ENCODE assay signal across 22 cellular contexts in the genomic region with DNA sequence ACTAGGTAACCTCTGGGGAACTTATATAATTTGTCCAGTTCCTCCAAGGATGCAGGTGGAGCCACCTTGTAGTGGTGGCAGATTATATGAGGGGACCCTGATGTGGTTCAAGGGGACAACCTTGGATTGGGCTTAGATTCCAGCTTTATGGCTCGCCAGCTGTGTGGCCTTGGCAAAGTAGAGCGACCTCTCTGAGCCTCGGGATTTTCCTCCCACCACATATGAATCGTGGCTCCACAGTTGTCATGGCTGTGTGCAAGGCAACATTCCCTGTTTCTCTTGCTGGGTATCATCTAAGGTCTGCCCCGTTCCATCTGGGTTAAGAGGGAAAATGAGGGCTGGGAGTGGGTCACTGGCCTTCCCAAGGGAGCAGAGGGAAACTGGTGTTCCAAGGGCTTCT.
DNase-seq lines count a peak whose midpoint lies in the region; ATAC-seq and TF ChIP-seq lines count a peak whose summit lies in the region.
"Had no signal": no experiment of that assay in that cellular context is flagged by ENCODE, and none has a peak within 500 bp of the region (broad histone marks: within the 10 kb centered on the region; RNA-seq: fewer than 3 reads in every experiment).

No MANE protein-coding gene starts in this region.

- ATAC-seq in natural killer cell, result no peak
- no peak for ATAC-seq in HG03135 (IDR thresholded peaks at IDR 0.05; ENCODE audit: unreplicated experiment)
- no peak for ATAC-seq in HG03108 (IDR thresholded peaks at IDR 0.05; ENCODE audit: unreplicated experiment)
- no peak for ATAC-seq in omental fat pad (ENCODE audit: low FRiP score)
- ATAC-seq: activated CD4-positive, alpha-beta T cell treated with anti-CD3 and anti-CD28 coated beads for 36 hours; left ventricle myocardium superior; PC-3; psoas muscle had no signal

- TF ChIP-seq CTCF in natural killer cell (IDR thresholded peaks at IDR 0.05), result no peak
- TF ChIP-seq CTCF in omental fat pad (IDR thresholded peaks at IDR 0.05), result no peak

- H3K36me3 ChIP-seq in CD4-positive, alpha-beta memory T cell (ENCODE audit: insufficient read depth, low read length), result no peaks in the 10 kb centered on the region
- H3K36me3 ChIP-seq: neural progenitor cell had no signal

- DNase-seq in T-helper 2 cell treated with Interferon-gamma antibody and Interleukin-4, amounts not matched to agents 5 μg/mL and 100 μg/mL, for 36 hours (ENCODE audit: low spot score), result no peak
- no peak for DNase-seq in T-helper 2 cell
- DNase-seq in CD4-positive, alpha-beta memory T cell, result no peak
- DNase-seq in activated naive CD8-positive, alpha-beta T cell treated with anti-CD3 and anti-CD28 coated beads for 36 hours, result no peak
- DNase-seq in natural killer cell, result no peak
- DNase-seq in omental fat pad (ENCODE audit: low spot score), result no peak
- DNase-seq: activated CD4-positive, alpha-beta T cell treated with anti-CD3 and anti-CD28 coated beads for 36 hours; activated CD8-positive, alpha-beta memory T cell treated with anti-CD3 and anti-CD28 coated beads, Interleukin-2, amount 50 U/mL, for 48 hours; central memory CD4-positive, alpha-beta T cell; DND-41; HFFc6; left ventricle myocardium superior; NCI-H1092; NCI-H2029; PC-3; SHP77; SW 1271 had no signal

- CTCF ChIA-PET in CD4-positive, alpha-beta memory T cell (lab: Charles Lee; ENCODE audit: partially characterized antibody), result interaction anchor here (6.3 kb wide), 1 partner anchor 14 kb away, joined by 51 read pairs; no protein-coding TSS in a partner anchor

- no peaks in the 10 kb centered on the region for H3K9me3 ChIP-seq in CD4-positive, alpha-beta memory T cell (ENCODE audit: control insufficient read depth in 1 of 2, low read length in 2 of 2)
- H3K9me3 ChIP-seq: psoas muscle had no signal

- H3K4me3 Mint-ChIP-seq in T-helper 2 cell treated with Interferon-gamma antibody and Interleukin-4, amounts not matched to agents 5 μg/mL and 100 μg/mL, for 36 hours, result no peak overlapping the region
- H3K4me3 Mint-ChIP-seq in CD4-positive, alpha-beta memory T cell, result peak overlapping the region in 1 of 8 donors; percentile 83
- no peak overlapping the region for H3K4me3 Mint-ChIP-seq in activated naive CD8-positive, alpha-beta T cell treated with anti-CD3 and anti-CD28 coated beads for 36 hours
- no peak overlapping the region for H3K4me3 Mint-ChIP-seq in natural killer cell
- H3K4me3 Mint-ChIP-seq: activated CD4-positive, alpha-beta T cell treated with anti-CD3 and anti-CD28 coated beads for 36 hours; HFFc6; neural progenitor cell had no signal

- no peaks in the 10 kb centered on the region for H3K27me3 ChIP-seq in CD4-positive, alpha-beta memory T cell (ENCODE audit: insufficient read depth, low read length)
- H3K27me3 ChIP-seq: neural progenitor cell had no signal

- peaks cover 62% of the 10 kb centered on the region for H3K4me1 Mint-ChIP-seq in T-helper 2 cell treated with Interferon-gamma antibody and Interleukin-4, amounts not matched to agents 5 μg/mL and 100 μg/mL, for 36 hours (ENCODE audit: low read depth)
- peaks cover 48 to 87% (median 65%) of the 10 kb centered on the region in 4 donors for H3K4me1 Mint-ChIP-seq in CD4-positive, alpha-beta memory T cell
- peaks cover 75% of the 10 kb centered on the region for H3K4me1 Mint-ChIP-seq in activated naive CD8-positive, alpha-beta T cell treated with anti-CD3 and anti-CD28 coated beads for 36 hours
- peaks cover 71 to 83% of the 10 kb centered on the region in 2 donors for H3K4me1 Mint-ChIP-seq in natural killer cell

- H3K27me3 Mint-ChIP-seq in T-helper 2 cell treated with Interferon-gamma antibody and Interleukin-4, amounts not matched to agents 5 μg/mL and 100 μg/mL, for 36 hours (ENCODE audit: low read depth), result no peaks in the 10 kb centered on the region
- no peaks in the 10 kb centered on the region for H3K27me3 Mint-ChIP-seq in CD4-positive, alpha-beta memory T cell
- H3K27me3 Mint-ChIP-seq in activated naive CD8-positive, alpha-beta T cell treated with anti-CD3 and anti-CD28 coated beads for 36 hours, result no peaks in the 10 kb centered on the region
- H3K27me3 Mint-ChIP-seq in natural killer cell (ENCODE audit: low read depth in 2 of 2), result no peaks in the 10 kb centered on the region
- H3K27me3 Mint-ChIP-seq: activated CD4-positive, alpha-beta T cell treated with anti-CD3 and anti-CD28 coated beads for 36 hours had no signal

- H3K4me1 ChIP-seq in CD4-positive, alpha-beta memory T cell (ENCODE audit: insufficient read depth, low read length), result peaks cover 87% of the 10 kb centered on the region

- H3K36me3 Mint-ChIP-seq in T-helper 2 cell treated with Interferon-gamma antibody and Interleukin-4, amounts not matched to agents 5 μg/mL and 100 μg/mL, for 36 hours (ENCODE audit: low read depth), result peaks cover 6% of the 10 kb centered on the region
- peaks cover 0 to 2% of the 10 kb centered on the region in 2 donors for H3K36me3 Mint-ChIP-seq in CD4-positive, alpha-beta memory T cell
- H3K36me3 Mint-ChIP-seq in activated naive CD8-positive, alpha-beta T cell treated with anti-CD3 and anti-CD28 coated beads for 36 hours, result peaks cover 4% of the 10 kb centered on the region
- no peaks in the 10 kb centered on the region for H3K36me3 Mint-ChIP-seq in natural killer cell
- H3K36me3 Mint-ChIP-seq: neural progenitor cell had no signal

- H3K27ac ChIP-seq in CD4-positive, alpha-beta memory T cell (ENCODE audit: low read depth, low read length), result no peak overlapping the region
- H3K27ac ChIP-seq: 22Rv1, neural progenitor cell, psoas muscle had no signal

- H3K9me3 Mint-ChIP-seq in T-helper 2 cell treated with Interferon-gamma antibody and Interleukin-4, amounts not matched to agents 5 μg/mL and 100 μg/mL, for 36 hours, result no peaks in the 10 kb centered on the region
- H3K9me3 Mint-ChIP-seq in CD4-positive, alpha-beta memory T cell, result no peaks in the 10 kb centered on the region
- H3K9me3 Mint-ChIP-seq in activated naive CD8-positive, alpha-beta T cell treated with anti-CD3 and anti-CD28 coated beads for 36 hours, result no peaks in the 10 kb centered on the region
- H3K9me3 Mint-ChIP-seq in natural killer cell, result no peaks in the 10 kb centered on the region
- H3K9me3 Mint-ChIP-seq: HFFc6, neural progenitor cell had no signal

- H3K27ac Mint-ChIP-seq in T-helper 2 cell treated with Interferon-gamma antibody and Interleukin-4, amounts not matched to agents 5 μg/mL and 100 μg/mL, for 36 hours, result peak overlapping the region; percentile 79
- H3K27ac Mint-ChIP-seq in CD4-positive, alpha-beta memory T cell, result peak overlapping the region in 5 of 7 donors; percentile 80 to 97 (median 84)
- H3K27ac Mint-ChIP-seq in activated naive CD8-positive, alpha-beta T cell treated with anti-CD3 and anti-CD28 coated beads for 36 hours, result peak overlapping the region; percentile 92
- peak overlapping the region; percentile 92 to 97 for H3K27ac Mint-ChIP-seq in natural killer cell
- H3K27ac Mint-ChIP-seq: HFFc6, neural progenitor cell had no signal

- H3K4me3 ChIP-seq in CD4-positive, alpha-beta memory T cell (ENCODE audit: low read length in 2 of 2), result no peak overlapping the region
- H3K4me3 ChIP-seq: neural progenitor cell, psoas muscle had no signal

- POLR2A ChIA-PET in CD4-positive, alpha-beta memory T cell (lab: Charles Lee; ENCODE audit: partially characterized antibody), result interaction anchor here (1.1 kb wide), 1 partner anchor 8 kb away, joined by 5 read pairs; no protein-coding TSS in a partner anchor

- intact Hi-C loops in CD4-positive, alpha-beta memory T cell (cut with micrococcal nuclease), result no loop called here
- intact Hi-C loops in natural killer cell (cut with micrococcal nuclease), result no loop called here
